ENCODE assay signal across 1 cellular context in the genomic region with DNA sequence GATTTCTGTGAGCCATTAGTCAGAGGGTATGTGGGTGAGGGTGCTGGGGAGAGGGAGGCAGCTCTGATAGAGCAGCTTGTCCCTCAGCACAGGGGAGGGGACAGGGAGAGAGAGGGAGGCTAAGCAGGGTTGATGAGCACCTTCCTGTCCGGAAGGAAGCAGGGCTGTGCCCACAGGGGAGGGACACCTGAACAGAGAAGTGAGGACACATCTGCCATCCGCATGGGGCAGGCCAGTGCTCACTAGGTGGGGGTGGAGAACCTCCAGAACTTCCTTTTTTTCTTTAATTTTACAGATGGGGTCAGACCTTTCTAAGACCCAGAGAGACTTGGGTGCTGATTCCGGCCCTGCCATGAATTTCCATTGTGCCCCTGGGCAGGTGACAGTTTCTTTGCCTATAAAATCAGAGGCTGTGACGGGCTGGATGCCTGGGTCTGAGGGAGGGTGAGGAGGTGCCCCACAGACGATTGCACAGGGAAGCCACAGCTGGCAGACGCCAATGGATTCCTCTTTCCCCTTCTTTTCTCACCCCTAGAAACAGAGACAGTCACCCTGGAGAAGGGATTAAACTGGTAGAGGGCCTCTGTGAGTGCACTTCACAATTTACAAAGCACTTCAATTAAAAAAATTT.
TF ChIP-seq lines count a peak whose summit lies in the region.

No MANE protein-coding gene starts in this region.

TF ChIP-seq in K562, 482 proteins besides CTCF, POLR2A, EP300 and RAD21:
- TF ChIP-seq, protein P1, sequence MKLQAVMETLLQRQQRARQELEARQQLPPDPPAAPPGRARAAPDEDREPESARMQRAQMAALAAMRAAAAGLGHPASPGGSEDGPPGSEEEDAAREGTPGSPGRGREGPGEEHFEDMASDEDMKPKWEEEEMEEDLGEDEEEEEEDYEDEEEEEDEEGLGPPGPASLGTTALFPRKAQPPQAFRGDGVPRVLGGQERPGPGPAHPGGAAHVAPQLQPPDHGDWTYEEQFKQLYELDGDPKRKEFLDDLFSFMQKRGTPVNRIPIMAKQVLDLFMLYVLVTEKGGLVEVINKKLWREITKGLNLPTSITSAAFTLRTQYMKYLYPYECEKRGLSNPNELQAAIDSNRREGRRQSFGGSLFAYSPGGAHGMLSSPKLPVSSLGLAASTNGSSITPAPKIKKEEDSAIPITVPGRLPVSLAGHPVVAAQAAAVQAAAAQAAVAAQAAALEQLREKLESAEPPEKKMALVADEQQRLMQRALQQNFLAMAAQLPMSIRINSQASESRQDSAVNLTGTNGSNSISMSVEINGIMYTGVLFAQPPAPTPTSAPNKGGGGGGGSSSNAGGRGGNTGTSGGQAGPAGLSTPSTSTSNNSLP (IDR thresholded peaks at IDR 0.05; ENCODE audit: borderline replicate concordance, low read depth, low read length), result no peak
- no peak for TF ChIP-seq BRF1 (IDR thresholded peaks at IDR 0.05; ENCODE audit: borderline replicate concordance, extremely low read depth, insufficient read length)
- no peak for TF ChIP-seq CEBPB (tag; IDR thresholded peaks at IDR 0.05)
- no peak for TF ChIP-seq BRCA1 (IDR thresholded peaks at IDR 0.05)
- no peak for TF ChIP-seq BRCA1 (CRISPR knock-in tag; IDR thresholded peaks at IDR 0.05)
- no peak for TF ChIP-seq STAT5A (IDR thresholded peaks at IDR 0.05; ENCODE audit: borderline replicate concordance, low read length)
- no peak for TF ChIP-seq KDM5B (IDR thresholded peaks at IDR 0.05; ENCODE audit: insufficient replicate concordance, low read depth, low read length)
- no peak for TF ChIP-seq ZNF23 (CRISPR knock-in tag; IDR thresholded peaks at IDR 0.05)
- no peak for TF ChIP-seq ZZZ3 (IDR thresholded peaks at IDR 0.05)
